In genomic region chr2:189770590-189771322, GRCh38 we compare ENCODE assay signal across 27 cellular contexts.
"Had no signal": no experiment of that assay in that cellular context is flagged by ENCODE, and none has a peak within 500 bp of the region (broad histone marks: within the 10 kb centered on the region; RNA-seq: fewer than 3 reads in every experiment).

No MANE protein-coding gene starts in this region.

- H3K27me3 ChIP-seq: dorsolateral prefrontal cortex, foreskin keratinocyte, heart right ventricle, tibial artery had no signal

- H3K36me3 ChIP-seq: prostate gland had no signal

- H3K4me2 ChIP-seq: smooth muscle cell had no signal

- H3K9me3 Mint-ChIP-seq: mesothelial cell of epicardium; naive B cell; natural killer cell treated with Interleukin-12 subunit alpha and Interleukin-12 subunit beta and Interleukin-15 and Interleukin-18, amount 100 ng/mL, for 72 hours; neural crest cell; stimulated activated naive CD8-positive, alpha-beta T cell treated with anti-CD3 and anti-CD28 coated beads, Interleukin-15, amount 100 ng/mL, for 72 hours; type B pancreatic cell had no signal

- H3K4me3 Mint-ChIP-seq: mesothelial cell of epicardium; naive B cell; natural killer cell treated with Interleukin-12 subunit alpha and Interleukin-12 subunit beta and Interleukin-15 and Interleukin-18, amount 100 ng/mL, for 72 hours; neural crest cell; stimulated activated naive CD8-positive, alpha-beta T cell treated with anti-CD3 and anti-CD28 coated beads, Interleukin-15, amount 100 ng/mL, for 72 hours; type B pancreatic cell had no signal

- H3K4me3 ChIP-seq: dorsolateral prefrontal cortex, heart right ventricle, mucosa of descending colon, prostate gland, smooth muscle cell, tibial artery had no signal

- H3K4me1 Mint-ChIP-seq: neural crest cell; stimulated activated naive CD8-positive, alpha-beta T cell treated with anti-CD3 and anti-CD28 coated beads, Interleukin-15, amount 100 ng/mL, for 72 hours had no signal

- DNase-seq: cerebellar nuclear complex; dorsolateral prefrontal cortex; effector CD4-positive, alpha-beta T cell; foreskin keratinocyte; glutamatergic neuron; heart right ventricle; hippocampal formation; left cardiac atrium; mesenchymal stem cell; mucosa of descending colon; naive B cell; right cardiac atrium; stimulated activated CD4-positive, alpha-beta T cell treated with anti-CD3 and anti-CD28 coated beads, Interleukin-12 subunit alpha, Interleukin-12 subunit beta, amount 100 ng/mL, for 4 hours; stimulated activated CD4-positive, alpha-beta T cell treated with anti-CD3 and anti-CD28 coated beads, Interleukin-1b, Interleukin-23, amount 100 ng/mL, for 48 hours; stimulated activated CD4-positive, alpha-beta T cell treated with anti-CD3 and anti-CD28 coated beads, Interleukin-4, amount 100 ng/mL, for 1 hour; stimulated activated CD8-positive, alpha-beta memory T cell treated with anti-CD3 and anti-CD28 coated beads, Interleukin-4, amount 100 ng/mL, for 48 hours; stimulated activated naive CD4-positive, alpha-beta T cell; stimulated activated naive CD8-positive, alpha-beta T cell treated with anti-CD3 and anti-CD28 coated beads, Interleukin-15, amount 100 ng/mL, for 72 hours; tibial artery had no signal

- H3K27me3 Mint-ChIP-seq: naive B cell; natural killer cell treated with Interleukin-12 subunit alpha and Interleukin-12 subunit beta and Interleukin-15 and Interleukin-18, amount 100 ng/mL, for 72 hours; stimulated activated naive CD8-positive, alpha-beta T cell treated with anti-CD3 and anti-CD28 coated beads, Interleukin-15, amount 100 ng/mL, for 72 hours; type B pancreatic cell had no signal

- H3K27ac ChIP-seq: foreskin keratinocyte, prostate gland had no signal

- H3K27ac Mint-ChIP-seq: mesothelial cell of epicardium; naive B cell; natural killer cell treated with Interleukin-12 subunit alpha and Interleukin-12 subunit beta and Interleukin-15 and Interleukin-18, amount 100 ng/mL, for 72 hours; stimulated activated naive CD8-positive, alpha-beta T cell treated with anti-CD3 and anti-CD28 coated beads, Interleukin-15, amount 100 ng/mL, for 72 hours; type B pancreatic cell had no signal

- FAIRE-seq: colon had no signal

- H3K4me1 ChIP-seq: foreskin keratinocyte had no signal

- H3K9me3 ChIP-seq: heart right ventricle, mucosa of descending colon, prostate gland, tibial artery had no signal

- ATAC-seq: esophagus mucosa; foreskin keratinocyte; left cardiac atrium; mucosa of descending colon; natural killer cell treated with Interleukin-12 subunit alpha and Interleukin-12 subunit beta and Interleukin-15 and Interleukin-18, amount 100 ng/mL, for 72 hours; right cardiac atrium; stimulated activated naive CD8-positive, alpha-beta T cell treated with anti-CD3 and anti-CD28 coated beads, Interleukin-15, amount 100 ng/mL, for 72 hours had no signal
